In genomic region chr9:93827545-93828330, GRCh38 we compare ENCODE assay signal across 8 cellular contexts.
A peak's percentile ranks its signal among the peaks of the same experiment; 100 is the strongest.
DNase-seq lines count a peak whose midpoint lies in the region; ATAC-seq and TF ChIP-seq lines count a peak whose summit lies in the region.

No MANE protein-coding gene starts in this region.

- no peak overlapping the region for H3K27ac Mint-ChIP-seq in activated naive CD4-positive, alpha-beta T cell treated with anti-CD3 and anti-CD28 coated beads, Interleukin-2, amount 50 U/mL, for 72 hours
- no peak overlapping the region for H3K27ac Mint-ChIP-seq in progenitor cell of endocrine pancreas

- H3K9me3 ChIP-seq in heart right ventricle = peaks cover 0 to 11% (median 0%) of the 10 kb centered on the region in 11 donors
- H3K9me3 ChIP-seq in effector memory CD4-positive, alpha-beta T cell (ENCODE audit: control insufficient read depth, low read length) = no peaks in the 10 kb centered on the region

- no peaks in the 10 kb centered on the region for H3K36me3 Mint-ChIP-seq in activated naive CD4-positive, alpha-beta T cell treated with anti-CD3 and anti-CD28 coated beads, Interleukin-2, amount 50 U/mL, for 72 hours
- no peaks in the 10 kb centered on the region for H3K36me3 Mint-ChIP-seq in progenitor cell of endocrine pancreas (ENCODE audit: insufficient read depth)

- TF ChIP-seq CTCF in GM13977 (IDR thresholded peaks at IDR 0.05; ENCODE audit: extremely low read depth, insufficient read depth, missing control alignments) (peak; percentile 55), heart right ventricle (IDR thresholded peaks at IDR 0.05) (peak; percentile 67 to 90 (median 85)), progenitor cell of endocrine pancreas (IDR thresholded peaks at IDR 0.05; ENCODE audit: unreplicated experiment) (peak; percentile 96)

- intact Hi-C loops in heart right ventricle (cut with DNase I) = loop anchor here in 6 of 10 donors (2.0 to 10.0 kb wide), 3 partner anchors 135 to 137 kb away; no protein-coding TSS in a partner anchor

- in situ Hi-C loops in GM13977 (cut with MboI; ENCODE audit: low pct_unique_long_range_greater_than_20kb, low sequenced_read_pairs, unreplicated experiment) = no loop called here

- peak overlapping the region; percentile 69 for H3K4me3 ChIP-seq in ACC112 (ENCODE audit: low read depth, low read length)
- peak overlapping the region; percentile 19 to 53 (median 42) for H3K4me3 ChIP-seq in heart right ventricle
- no peak overlapping the region for H3K4me3 ChIP-seq in effector memory CD4-positive, alpha-beta T cell (ENCODE audit: insufficient read depth, low read depth, low read length, poor library complexity, severe bottlenecking)

- H3K4me3 Mint-ChIP-seq in progenitor cell of endocrine pancreas (ENCODE audit: low read depth) = peak overlapping the region; percentile 55

- DNase-seq in GM13977 (ENCODE audit: low spot score) (peak; percentile 77), NCI-H510A (lab: John Stamatoyannopoulos, UW) (peak; percentile 36), heart right ventricle (peak in 1 of 2 donors; percentile 42), progenitor cell of endocrine pancreas (ENCODE audit: low spot score, unreplicated experiment) (peak; percentile 70), NCI-H128 (lab: John Stamatoyannopoulos, UW; ENCODE audit: unreplicated experiment) (no peak)
- peak in 1 of 2 donors; percentile 56 for DNase-seq in activated naive CD4-positive, alpha-beta T cell treated with anti-CD3 and anti-CD28 coated beads, Interleukin-2, amount 50 U/mL, for 72 hours (ENCODE audit: low spot score in 2 of 2)
- DNase-seq in effector memory CD4-positive, alpha-beta T cell = no peak

- peak; percentile 81 to 85 for ATAC-seq in activated naive CD4-positive, alpha-beta T cell treated with anti-CD3 and anti-CD28 coated beads, Interleukin-2, amount 50 U/mL, for 72 hours
- peak; percentile 79 to 96 (median 92) for ATAC-seq in heart right ventricle

- no peaks in the 10 kb centered on the region for H3K4me1 ChIP-seq in ACC112 (ENCODE audit: control insufficient read depth, insufficient read depth, low read length, unreplicated experiment)
- peaks cover 0 to 10% (median 5%) of the 10 kb centered on the region in 9 donors for H3K4me1 ChIP-seq in heart right ventricle
- H3K4me1 ChIP-seq in effector memory CD4-positive, alpha-beta T cell (ENCODE audit: control insufficient read depth, insufficient read depth, low read length, poor library complexity, severe bottlenecking) = peaks cover 3% of the 10 kb centered on the region

- H3K27ac ChIP-seq in ACC112 (ENCODE audit: low read depth, low read length) = no peak overlapping the region
- no peak overlapping the region for H3K27ac ChIP-seq in heart right ventricle
- no peak overlapping the region for H3K27ac ChIP-seq in effector memory CD4-positive, alpha-beta T cell (ENCODE audit: insufficient read depth, low read length, poor library complexity, severe bottlenecking)

- 16 to 18% methylated on average over 43 of the region's 43 CpGs for WGBS in heart right ventricle, 2 donors

- peak overlapping the region; percentile 67 for H2AFZ ChIP-seq in ACC112 (ENCODE audit: low read length, unreplicated experiment)

- H3K27me3 ChIP-seq in ACC112 (ENCODE audit: insufficient read depth, low read length) (peaks cover 56% of the 10 kb centered on the region), heart right ventricle (peaks cover 0 to 63% (median 49%) of the 10 kb centered on the region in 7 donors)
- H3K27me3 ChIP-seq in effector memory CD4-positive, alpha-beta T cell (replicated peaks; ENCODE audit: control insufficient read depth, insufficient read depth, low read length, poor library complexity, severe bottlenecking) = peaks cover 40% of the 10 kb centered on the region

- H3K36me3 ChIP-seq in ACC112 (ENCODE audit: insufficient read depth, low read length) (no peaks in the 10 kb centered on the region), heart right ventricle (no peaks in the 10 kb centered on the region)
- H3K36me3 ChIP-seq in effector memory CD4-positive, alpha-beta T cell (ENCODE audit: control insufficient read depth, insufficient read depth, low read length) = no peaks in the 10 kb centered on the region

- H3K79me2 ChIP-seq in ACC112 (ENCODE audit: control insufficient read depth, insufficient read depth, low read length, unreplicated experiment) = no peaks in the 10 kb centered on the region

- peaks cover 27% of the 10 kb centered on the region for H3K27me3 Mint-ChIP-seq in progenitor cell of endocrine pancreas

- H3K4me1 Mint-ChIP-seq in progenitor cell of endocrine pancreas (ENCODE audit: low read depth) = peaks cover 4% of the 10 kb centered on the region

- H3K9me3 Mint-ChIP-seq in activated naive CD4-positive, alpha-beta T cell treated with anti-CD3 and anti-CD28 coated beads, Interleukin-2, amount 50 U/mL, for 72 hours = peaks cover 0 to 7% of the 10 kb centered on the region in 2 donors
- peaks cover 5% of the 10 kb centered on the region for H3K9me3 Mint-ChIP-seq in progenitor cell of endocrine pancreas (ENCODE audit: low read depth)

Comparison
In these comparisons a context has a peak if more than half of its experiments do, and no peak if none do; other contexts are left out.
1. DNase-seq: peak in GM13977 (single experiment), NCI-H510A (single experiment) and progenitor cell of endocrine pancreas (single experiment); none in effector memory CD4-positive, alpha-beta T cell (0 of 3) and NCI-H128 (single experiment).
2. Peak in every context shown above with its lines, with median percentiles within 50 percentile points of each other: CTCF ChIP-seq.